In genomic region chr22:32119568-32120235, GRCh38 we compare ENCODE assay signal across 16 cellular contexts. TPM values are rescaled to one million over a fixed set of nuclear protein-coding genes. Genes with fewer than 3 reads are reported as not detected.
DNase-seq lines count a peak whose midpoint lies in the region; ATAC-seq and TF ChIP-seq lines count a peak whose summit lies in the region.
"Had no signal": no experiment of that assay in that cellular context is flagged by ENCODE, and none has a peak within 500 bp of the region (broad histone marks: within the 10 kb centered on the region; RNA-seq: fewer than 3 reads in every experiment).

No MANE protein-coding gene starts in this region.

- DNase-seq in G401 (ENCODE audit: low spot score) (peak; percentile 4), H7 (peak; percentile 47), WERI-Rb-1 (no peak), mucosa of descending colon (no peak), dorsolateral prefrontal cortex (no peak)
- no peak for DNase-seq in activated CD4-positive, alpha-beta T cell treated with anti-CD3 and anti-CD28 coated beads, Interleukin-2, amount 50 U/mL, for 4 hours
- DNase-seq: DMS 273 treated with DMSO at 0.1 percent for 48 hours, NCI-H1092, NCI-H2227 treated with DMSO at 0.1 percent for 48 hours, NCI-H526, PC-3, SHP77 treated with DMSO at 0.1 percent for 48 hours had no signal

- H3K4me3 ChIP-seq in H7 (ENCODE audit: insufficient read depth, low read depth, low read length) (no peak overlapping the region), WERI-Rb-1 (ENCODE audit: low read depth, low read length) (no peak overlapping the region), mucosa of descending colon (no peak overlapping the region), dorsolateral prefrontal cortex (no peak overlapping the region)
- H3K4me3 ChIP-seq: BLaER1 treated with 17β-estradiol and CSF1 and Interleukin-3, amounts not matched to agents 10 nM and 100 nM had no signal

- H3K9me3 ChIP-seq in WERI-Rb-1 (ENCODE audit: severe bottlenecking) (no peaks in the 10 kb centered on the region), mucosa of descending colon (no peaks in the 10 kb centered on the region)

- ATAC-seq in mucosa of descending colon: peak; percentile 23
- ATAC-seq in HG03280 (IDR thresholded peaks at IDR 0.05; ENCODE audit: unreplicated experiment): no peak
- ATAC-seq: HCT116, PC-3 had no signal

- no peaks in the 10 kb centered on the region; the same call in 1 of the 2 replicates for H3K27me3 ChIP-seq in H7 (ENCODE audit: control insufficient read depth, insufficient read depth, low read length)
- H3K27me3 ChIP-seq in WERI-Rb-1 (ENCODE audit: insufficient read depth, low read depth, severe bottlenecking): peaks cover 36% of the 10 kb centered on the region
- peaks cover 0 to 9% (median 0%) of the 10 kb centered on the region in 45 donors for H3K27me3 ChIP-seq in dorsolateral prefrontal cortex
- H3K27me3 ChIP-seq: BLaER1 treated with 17β-estradiol and CSF1 and Interleukin-3, amounts not matched to agents 10 nM and 100 nM had no signal

- intact Hi-C loops in mucosa of descending colon (cut with DNase I, micrococcal nuclease) (no loop called here), dorsolateral prefrontal cortex (cut with DNase I) (no loop called here)

- no peak overlapping the region for H3K27ac ChIP-seq in WERI-Rb-1
- no peak overlapping the region for H3K27ac ChIP-seq in dorsolateral prefrontal cortex
- H3K27ac ChIP-seq: BLaER1 treated with 17β-estradiol and CSF1 and Interleukin-3, amounts not matched to agents 10 nM and 100 nM had no signal

- no peaks in the 10 kb centered on the region for H3K4me1 ChIP-seq in mucosa of descending colon (ENCODE audit: low read depth)

- no peaks in the 10 kb centered on the region for H3K36me3 ChIP-seq in H7 (replicated peaks; ENCODE audit: control insufficient read depth, insufficient read depth, low read length)
- H3K36me3 ChIP-seq in WERI-Rb-1: no peaks in the 10 kb centered on the region
- H3K36me3 ChIP-seq in mucosa of descending colon (ENCODE audit: low read depth): no peaks in the 10 kb centered on the region
- H3K36me3 ChIP-seq: BLaER1 treated with 17β-estradiol and CSF1 and Interleukin-3, amounts not matched to agents 10 nM and 100 nM had no signal

- in situ Hi-C loops in G401 (cut with HindIII; ENCODE audit: low sequenced_read_pairs): no loop called here

- TF ChIP-seq CTCF in WERI-Rb-1 (IDR thresholded peaks at IDR 0.05; ENCODE audit: low read depth, low read length) (0 out of 2 replicates have a peak, but pooled peaks have one; percentile 17), mucosa of descending colon (IDR thresholded peaks at IDR 0.05) (no peak), dorsolateral prefrontal cortex (IDR thresholded peaks at IDR 0.05 in 54 of 56, conservative IDR thresholded peaks at IDR 0.05 in 2 of 56; ENCODE audit: low read depth in 1 of 56, partially characterized antibody in 56 of 56) (no peak)

RNA-seq across cellular contexts. Expression of gene C22orf42, which starts 39.4 kb away (rescaled TPM):
- not detected in 2 replicates for total RNA-seq in G401 (2014; rRNA removed; shearing (Covaris generic))
- not detected in 2 replicates for total RNA-seq in H7 (2014; rRNA removed; shearing (Covaris generic))
- not detected for total RNA-seq in mucosa of descending colon
- 1 to 10 TPM in 1 of 120 experiments, under 1 TPM in 5, not detected in 114; 0.37 to 1.1 (median 0.49) TPM for total RNA-seq in dorsolateral prefrontal cortex
- total RNA-seq: Daoy, PC-3 had no signal

Comparison
In these comparisons a context has a peak if more than half of its experiments do, and no peak if none do; other contexts are left out.
1. DNase-seq: peak in G401 (single experiment) and H7 (single experiment); none in WERI-Rb-1 (single experiment), mucosa of descending colon (0 of 3), dorsolateral prefrontal cortex (0 of 10) and activated CD4-positive, alpha-beta T cell treated with anti-CD3 and anti-CD28 coated beads, Interleukin-2, amount 50 U/mL, for 4 hours (0 of 2).